ENCODE assay signal across 9 cellular contexts in genomic region chr16:11681526-11681925, GRCh38. TPM values are rescaled to one million over a fixed set of nuclear protein-coding genes. Genes with fewer than 3 reads are reported as not detected.
DNase-seq lines count a peak whose midpoint lies in the region; ATAC-seq and TF ChIP-seq lines count a peak whose summit lies in the region.
"Had no signal": no experiment of that assay in that cellular context is flagged by ENCODE, and none has a peak within 500 bp of the region (broad histone marks: within the 10 kb centered on the region; RNA-seq: fewer than 3 reads in every experiment).

No MANE protein-coding gene starts in this region.

- TF ChIP-seq CTCF in chondrocyte (IDR thresholded peaks at IDR 0.05) (no peak), thyroid gland (IDR thresholded peaks at IDR 0.05) (no peak)

- no peaks in the 10 kb centered on the region for H3K27me3 Mint-ChIP-seq in activated naive CD4-positive, alpha-beta T cell treated with anti-CD3 and anti-CD28 coated beads, Interleukin-2, amount 10 ng/mL, durations not matched to agents 7 days and 5 days
- no peaks in the 10 kb centered on the region for H3K27me3 Mint-ChIP-seq in chondrocyte (ENCODE audit: low read depth)

- H3K9me3 Mint-ChIP-seq in activated naive CD4-positive, alpha-beta T cell treated with anti-CD3 and anti-CD28 coated beads, Interleukin-2, amount 10 ng/mL, durations not matched to agents 7 days and 5 days = no peaks in the 10 kb centered on the region
- no peaks in the 10 kb centered on the region for H3K9me3 Mint-ChIP-seq in chondrocyte (ENCODE audit: low read depth)

- no peak for ATAC-seq in GM19324 (IDR thresholded peaks at IDR 0.05; ENCODE audit: low FRiP score, unreplicated experiment)

- no peak overlapping the region for H3K4me3 ChIP-seq in thyroid gland (replicated peaks in 1 of 3)

- peaks cover 12 to 44% of the 10 kb centered on the region in 2 donors for H3K4me1 ChIP-seq in thyroid gland

- TF ChIP-seq POLR2A in thyroid gland (IDR thresholded peaks at IDR 0.05) = no peak

- H3K27ac ChIP-seq in KOPT-K1 (ENCODE audit: low read depth, low read length, poor library complexity, severe bottlenecking) (peak overlapping the region; percentile 10), thyroid gland (peak overlapping the region in 2 of 3 donors; percentile 37)

- peaks cover 83% of the 10 kb centered on the region for H3K36me3 Mint-ChIP-seq in activated naive CD4-positive, alpha-beta T cell treated with anti-CD3 and anti-CD28 coated beads, Interleukin-2, amount 10 ng/mL, durations not matched to agents 7 days and 5 days
- H3K36me3 Mint-ChIP-seq in chondrocyte (ENCODE audit: low read depth) = peaks cover 34% of the 10 kb centered on the region

- 30 to 31% methylated on average over 2 of the region's 2 CpGs for WGBS in thyroid gland, 2 donors

- H3K36me3 ChIP-seq in KOPT-K1 (ENCODE audit: insufficient read depth, low read length) (peaks cover 98% of the 10 kb centered on the region), thyroid gland (peaks cover 56 to 79% of the 10 kb centered on the region in 2 donors)

- no peaks in the 10 kb centered on the region for H3K27me3 ChIP-seq in thyroid gland

- peak; percentile 37 for DNase-seq in activated naive CD4-positive, alpha-beta T cell treated with anti-CD3 and anti-CD28 coated beads, Interleukin-2, amount 10 ng/mL, durations not matched to agents 7 days and 5 days
- no peak for DNase-seq in activated naive CD4-positive, alpha-beta T cell treated with Interleukin-2 at 50 U/mL for 16 hours
- peak; percentile 37 for DNase-seq in chondrocyte (ENCODE audit: low spot score)
- DNase-seq in thyroid gland = peak; percentile 55 to 58
- DNase-seq in NCI-H345 (lab: John Stamatoyannopoulos, UW) = no peak
- DNase-seq in Ammon's horn (ENCODE audit: low spot score) = no peak
- DNase-seq: anterior cingulate cortex had no signal

- intact Hi-C loops in thyroid gland (cut with DNase I) = no loop called here

- H3K9me3 ChIP-seq in KOPT-K1 (ENCODE audit: insufficient read depth, low read length, poor library complexity, severe bottlenecking) (no peaks in the 10 kb centered on the region), thyroid gland (no peaks in the 10 kb centered on the region)

- peak overlapping the region; percentile 92 for H3K27ac Mint-ChIP-seq in activated naive CD4-positive, alpha-beta T cell treated with anti-CD3 and anti-CD28 coated beads, Interleukin-2, amount 10 ng/mL, durations not matched to agents 7 days and 5 days
- peak overlapping the region; percentile 85 for H3K27ac Mint-ChIP-seq in chondrocyte (ENCODE audit: unreplicated experiment)

- peak overlapping the region; percentile 51 for H3K4me3 Mint-ChIP-seq in activated naive CD4-positive, alpha-beta T cell treated with anti-CD3 and anti-CD28 coated beads, Interleukin-2, amount 10 ng/mL, durations not matched to agents 7 days and 5 days
- H3K4me3 Mint-ChIP-seq in chondrocyte (ENCODE audit: unreplicated experiment) = no peak overlapping the region

- peaks cover 69% of the 10 kb centered on the region for H3K4me1 Mint-ChIP-seq in activated naive CD4-positive, alpha-beta T cell treated with anti-CD3 and anti-CD28 coated beads, Interleukin-2, amount 10 ng/mL, durations not matched to agents 7 days and 5 days
- peaks cover 40% of the 10 kb centered on the region for H3K4me1 Mint-ChIP-seq in chondrocyte (ENCODE audit: low read depth)

- CTCF ChIA-PET in activated naive CD4-positive, alpha-beta T cell treated with anti-CD3 and anti-CD28 coated beads, Interleukin-2, amount 10 ng/mL, durations not matched to agents 7 days and 5 days (lab: Charles Lee) = no interaction called here

RNA-seq across cellular contexts. Expression of gene SNN, which starts 13.3 kb away (rescaled TPM):
- total RNA-seq in chondrocyte (12.5 to 15.3 TPM (median 14.0 TPM) in 3 replicates), thyroid gland (10 to 100 TPM; 31.5 to 50.6 (median 36.3) TPM)

Comparison
In these comparisons a context has a peak if more than half of its experiments do, and no peak if none do; other contexts are left out.
1. DNase-seq: peak in activated naive CD4-positive, alpha-beta T cell treated with anti-CD3 and anti-CD28 coated beads, Interleukin-2, amount 10 ng/mL, durations not matched to agents 7 days and 5 days (single experiment), chondrocyte (single experiment) and thyroid gland (2 of 2); none in activated naive CD4-positive, alpha-beta T cell treated with Interleukin-2 at 50 U/mL for 16 hours (single experiment), NCI-H345 (single experiment) and Ammon's horn (single experiment).